ENCODE assay signal across 20 cellular contexts in genomic region chr2:106734165-106734564, GRCh38.
DNase-seq lines count a peak whose midpoint lies in the region; ATAC-seq and TF ChIP-seq lines count a peak whose summit lies in the region.
"Had no signal": no experiment of that assay in that cellular context is flagged by ENCODE, and none has a peak within 500 bp of the region (broad histone marks: within the 10 kb centered on the region; RNA-seq: fewer than 3 reads in every experiment).

No MANE protein-coding gene starts in this region.

- no peak overlapping the region for H4K5ac ChIP-seq in mesendoderm (ENCODE audit: low read length)

- peak; percentile 31 for DNase-seq in NCI-H748 (lab: John Stamatoyannopoulos, UW; ENCODE audit: unreplicated experiment)
- DNase-seq in NCI-H748 treated with DMSO at 0.1 percent for 48 hours (lab: John Stamatoyannopoulos, UW), result no peak
- DNase-seq in WTC11 (ENCODE audit: low spot score), result no peak
- peak; percentile 70 for DNase-seq in mesendoderm
- DNase-seq in HAP-1 (ENCODE audit: low spot score in 2 of 2), result no peak
- DNase-seq in KG1 (lab: John Stamatoyannopoulos, UW), result no peak
- DNase-seq: Calu3; CD4-positive, CD25-positive, alpha-beta regulatory T cell; CD8-positive, alpha-beta memory T cell; DMS153; DND-41; GDM1; H9; HFFc6 had no signal

- H3K4me3 ChIP-seq in mesendoderm (ENCODE audit: low read length) (no peak overlapping the region), HAP-1 (no peak overlapping the region)
- H3K4me3 ChIP-seq: BLaER1, GM12878, GM23338 had no signal

- no peak overlapping the region for H2BK120ac ChIP-seq in mesendoderm (ENCODE audit: low read depth, low read length)

- H3K9me3 ChIP-seq in HAP-1, result no peaks in the 10 kb centered on the region
- H3K9me3 ChIP-seq: BLaER1 had no signal

- no CpG with 5 or more reads among the region's 4 CpGs for WGBS in mesendoderm (ENCODE audit: extremely low coverage, insufficient coverage, low lambda C conversion rate)

- H3K27me3 Mint-ChIP-seq in WTC11 (ENCODE audit: low read depth), result peaks cover 49% of the 10 kb centered on the region
- H3K27me3 Mint-ChIP-seq: B cell had no signal

- no peak overlapping the region for H3K4me3 Mint-ChIP-seq in WTC11
- H3K4me3 Mint-ChIP-seq: B cell; CD4-positive, CD25-positive, alpha-beta regulatory T cell; CD8-positive, alpha-beta memory T cell; GM23338; H9; HFFc6 had no signal

- in situ Hi-C loops in HAP-1 (cut with MboI; ENCODE audit: low sequenced_read_pairs), result no loop called here

- H2BK15ac ChIP-seq in mesendoderm (replicated peaks; ENCODE audit: low read depth), result no peak overlapping the region

- peaks cover 14% of the 10 kb centered on the region for H3K36me3 Mint-ChIP-seq in WTC11
- H3K36me3 Mint-ChIP-seq: CD4-positive, CD25-positive, alpha-beta regulatory T cell; CD8-positive, alpha-beta memory T cell had no signal

- no peak overlapping the region for H3K4me2 ChIP-seq in mesendoderm (ENCODE audit: low read length)
- H3K4me2 ChIP-seq: BLaER1, GM23338 had no signal

- no peak overlapping the region for H3K9ac ChIP-seq in mesendoderm (ENCODE audit: low read length)
- H3K9ac ChIP-seq: BLaER1 had no signal

- H3K79me1 ChIP-seq in mesendoderm (ENCODE audit: low read length), result no peaks in the 10 kb centered on the region

- no peak overlapping the region for H2BK5ac ChIP-seq in mesendoderm (ENCODE audit: low read length)

- H3K27ac Mint-ChIP-seq in WTC11, result no peak overlapping the region
- H3K27ac Mint-ChIP-seq: B cell; CD4-positive, CD25-positive, alpha-beta regulatory T cell; CD8-positive, alpha-beta memory T cell; GM23338; H9; HFFc6 had no signal

- H3K27me3 ChIP-seq in mesendoderm (ENCODE audit: insufficient read depth, low read length, poor library complexity) (no peaks in the 10 kb centered on the region), HAP-1 (ENCODE audit: low read depth) (no peaks in the 10 kb centered on the region)
- H3K27me3 ChIP-seq: BLaER1 had no signal

- peaks cover 37% of the 10 kb centered on the region for H3K9me3 Mint-ChIP-seq in WTC11

- no peak overlapping the region for H3K23ac ChIP-seq in mesendoderm (ENCODE audit: low read length)

- TF ChIP-seq CTCF in WTC11 (IDR thresholded peaks at IDR 0.05), result no peak

- H4K8ac ChIP-seq in mesendoderm (ENCODE audit: low read depth, low read length), result no peak overlapping the region

- POLR2A ChIA-PET in WTC11 (lab: Charles Lee), result interaction anchor here (0.6 kb wide), 1 partner anchor 30 kb away, joined by 3 read pairs; no protein-coding TSS in a partner anchor

- H3K18ac ChIP-seq in mesendoderm (ENCODE audit: low read length), result no peak overlapping the region

- no peak overlapping the region for H3K56ac ChIP-seq in mesendoderm (ENCODE audit: low read length)

- H2AK5ac ChIP-seq in mesendoderm (ENCODE audit: low read length), result no peak overlapping the region

- no peaks in the 10 kb centered on the region for H3K79me2 ChIP-seq in mesendoderm (ENCODE audit: control insufficient read depth, insufficient read depth, low read length)

- ATAC-seq in WTC11, result peak; percentile 69
- ATAC-seq: GM12878, GM23338 had no signal

- H3K27ac ChIP-seq in mesendoderm (ENCODE audit: low read depth, low read length), result no peak overlapping the region
- H3K27ac ChIP-seq: 22Rv1, BLaER1, C4-2B had no signal

- H3K36me3 ChIP-seq in mesendoderm (ENCODE audit: control insufficient read depth, insufficient read depth, low read length) (no peaks in the 10 kb centered on the region), HAP-1 (replicated peaks) (no peaks in the 10 kb centered on the region)
- H3K36me3 ChIP-seq: BLaER1 had no signal

- H3K4ac ChIP-seq in mesendoderm (ENCODE audit: low read depth, low read length), result no peak overlapping the region

- CTCF ChIA-PET in WTC11 (lab: Charles Lee), result no interaction called here

- peaks cover 14% of the 10 kb centered on the region for H3K4me1 Mint-ChIP-seq in WTC11
- H3K4me1 Mint-ChIP-seq: B cell; CD4-positive, CD25-positive, alpha-beta regulatory T cell; CD8-positive, alpha-beta memory T cell had no signal

- H3K4me1 ChIP-seq in mesendoderm (ENCODE audit: control insufficient read depth, low read depth, low read length) (peaks cover 1% of the 10 kb centered on the region), HAP-1 (no peaks in the 10 kb centered on the region)
- H3K4me1 ChIP-seq: BLaER1 had no signal

TF ChIP-seq in WTC11, 78 proteins besides CTCF, POLR2A, EP300 and RAD21 (continues in another document):
- TF ChIP-seq MYBL2 (CRISPR knock-in tag; IDR thresholded peaks at IDR 0.05) (no peak), SMAD3 (CRISPR knock-in tag; IDR thresholded peaks at IDR 0.05; ENCODE audit: borderline replicate concordance) (no peak), ZNF512 (CRISPR knock-in tag; IDR thresholded peaks at IDR 0.05; ENCODE audit: borderline replicate concordance) (no peak), ZNF425 (CRISPR knock-in tag; conservative IDR thresholded peaks at IDR 0.05) (no peak), NFE2L1 (CRISPR knock-in tag; IDR thresholded peaks at IDR 0.05) (no peak), E2F4 (CRISPR knock-in tag; IDR thresholded peaks at IDR 0.05; ENCODE audit: borderline replicate concordance, low read depth) (no peak), TP53 (CRISPR knock-in tag; IDR thresholded peaks at IDR 0.05) (no peak), OVOL2 (CRISPR knock-in tag; IDR thresholded peaks at IDR 0.05; ENCODE audit: borderline replicate concordance) (no peak), HMGA2 (CRISPR knock-in tag; IDR thresholded peaks at IDR 0.05) (no peak), ZNF263 (CRISPR knock-in tag; IDR thresholded peaks at IDR 0.05; ENCODE audit: low read depth) (no peak), HMGXB4 (CRISPR knock-in tag; IDR thresholded peaks at IDR 0.05) (no peak), FOXP4 (CRISPR knock-in tag; IDR thresholded peaks at IDR 0.05) (no peak)

Comparison
In these comparisons a context has a peak if more than half of its experiments do, and no peak if none do; other contexts are left out.
1. DNase-seq: peak in NCI-H748 (single experiment) and mesendoderm (single experiment); none in NCI-H748 treated with DMSO at 0.1 percent for 48 hours (single experiment), WTC11 (single experiment), HAP-1 (0 of 2) and KG1 (single experiment).